In genomic region chr3:143538577-143538981, GRCh38 we compare ENCODE assay signal across 12 cellular contexts.
A peak's percentile ranks its signal among the peaks of the same experiment; 100 is the strongest.
DNase-seq lines count a peak whose midpoint lies in the region; TF ChIP-seq lines count a peak whose summit lies in the region.
"Had no signal": no experiment of that assay in that cellular context is flagged by ENCODE, and none has a peak within 500 bp of the region (broad histone marks: within the 10 kb centered on the region; RNA-seq: fewer than 3 reads in every experiment).

No MANE protein-coding gene starts in this region.

- DNase-seq in G401 (ENCODE audit: low spot score) (peak; percentile 20), adipocyte (ENCODE audit: low read depth) (peak; percentile 86), fibroblast of mammary gland (ENCODE audit: low read depth) (peak; percentile 97), sigmoid colon (no peak), anterior cingulate cortex (lab: John Stamatoyannopoulos, UW) (no peak), HPDE6-E6E7 (ENCODE audit: extremely low spot score) (no peak)
- no peak for DNase-seq in NK-92 treated with Interleukin-12 subunit alpha and Interleukin-12 subunit beta, amount 100 ng/mL, for 24 hours (lab: John Stamatoyannopoulos, UW)
- no peak for DNase-seq in activated effector memory CD4-positive, alpha-beta T cell treated with Interleukin-2 at 50 U/mL for 16 hours
- DNase-seq: amygdala; CD8-positive, alpha-beta memory T cell; mucosa of descending colon; NCI-H2171 had no signal

- H3K36me3 ChIP-seq in adipocyte (ENCODE audit: control insufficient read depth, insufficient read depth, low read length, severe bottlenecking), result no peaks in the 10 kb centered on the region
- no peaks in the 10 kb centered on the region for H3K36me3 ChIP-seq in sigmoid colon

- in situ Hi-C loops in G401 (cut with HindIII; ENCODE audit: low sequenced_read_pairs), result no loop called here

- WGBS in sigmoid colon, 2 donors, result 76 to 91% methylated on average over 2 of the region's 2 CpGs

- H3K9me3 ChIP-seq in adipocyte (ENCODE audit: control insufficient read depth, low read length), result peaks cover 4% of the 10 kb centered on the region
- no peaks in the 10 kb centered on the region for H3K9me3 ChIP-seq in sigmoid colon
- H3K9me3 ChIP-seq: mucosa of descending colon had no signal

- peak overlapping the region; percentile 4 for H3K4me3 ChIP-seq in adipocyte (ENCODE audit: low read length)
- no peak overlapping the region for H3K4me3 ChIP-seq in fibroblast of mammary gland (ENCODE audit: control insufficient read depth, low read depth, low read length)
- H3K4me3 ChIP-seq in sigmoid colon, result no peak overlapping the region
- H3K4me3 ChIP-seq: mucosa of descending colon had no signal

- no peak for TF ChIP-seq EP300 in sigmoid colon (IDR thresholded peaks at IDR 0.05)

- TF ChIP-seq POLR2A in sigmoid colon (IDR thresholded peaks at IDR 0.05), result no peak

- intact Hi-C loops in sigmoid colon (cut with DNase I), result no loop called here

- peak overlapping the region in 3 of 4 donors; percentile 38 to 63 (median 48) for H3K27ac ChIP-seq in sigmoid colon

- no peaks in the 10 kb centered on the region for H3K27me3 ChIP-seq in adipocyte (replicated peaks; ENCODE audit: control insufficient read depth, insufficient read depth, low read length)
- H3K27me3 ChIP-seq in sigmoid colon, result no peaks in the 10 kb centered on the region

- H3K9ac ChIP-seq in adipocyte (ENCODE audit: low read length), result peak overlapping the region; percentile 74

- H3K4me1 ChIP-seq in adipocyte (ENCODE audit: control insufficient read depth, insufficient read depth, low read length) (peaks cover 45% of the 10 kb centered on the region), sigmoid colon (peaks cover 0 to 35% (median 30%) of the 10 kb centered on the region in 4 donors)

- TF ChIP-seq CTCF in fibroblast of mammary gland (conservative IDR thresholded peaks at IDR 0.05; ENCODE audit: control insufficient read depth, insufficient read depth, low read depth, low read length) (no peak), sigmoid colon (IDR thresholded peaks at IDR 0.05) (no peak)

Comparison
In these comparisons a context has a peak if more than half of its experiments do, and no peak if none do; other contexts are left out.
1. DNase-seq: peak in G401 (single experiment), adipocyte (single experiment) and fibroblast of mammary gland (single experiment); none in sigmoid colon (single experiment), anterior cingulate cortex (0 of 58), NK-92 treated with Interleukin-12 subunit alpha and Interleukin-12 subunit beta, amount 100 ng/mL, for 24 hours (single experiment), HPDE6-E6E7 (single experiment) and activated effector memory CD4-positive, alpha-beta T cell treated with Interleukin-2 at 50 U/mL for 16 hours (single experiment).